In genomic region chr12:5417500-5417899, GRCh38 we compare ENCODE assay signal across 1 cellular context.
TF ChIP-seq lines count a peak whose summit lies in the region.

No MANE protein-coding gene starts in this region.

TF ChIP-seq in IMR-90, 13 proteins besides CTCF, POLR2A, EP300 and RAD21:
- TF ChIP-seq USF2 (IDR thresholded peaks at IDR 0.05; ENCODE audit: low read depth, low read length): no peak
- no peak for TF ChIP-seq ELK1 (IDR thresholded peaks at IDR 0.05; ENCODE audit: borderline replicate concordance, low read depth, low read length)
- TF ChIP-seq CHD1 (IDR thresholded peaks at IDR 0.05; ENCODE audit: low read depth, low read length): no peak
- no peak for TF ChIP-seq CEBPB (IDR thresholded peaks at IDR 0.05; ENCODE audit: low read depth, low read length)
- no peak for TF ChIP-seq FOS (IDR thresholded peaks at IDR 0.05; ENCODE audit: low read depth, low read length)
- no peak for TF ChIP-seq RFX5 (IDR thresholded peaks at IDR 0.05; ENCODE audit: low read depth, low read length)
